ENCODE assay signal across 1 cellular context in genomic region chr1:67688526-67689219, GRCh38.
A peak's percentile ranks its signal among the peaks of the same experiment; 100 is the strongest.
TF ChIP-seq lines count a peak whose summit lies in the region.

No MANE protein-coding gene starts in this region.

TF ChIP-seq in HepG2, 621 proteins besides CTCF, POLR2A, EP300 and RAD21 (continued from another document and continues in another):
- TF ChIP-seq ZBTB43 (CRISPR knock-in tag; conservative IDR thresholded peaks at IDR 0.05) (0 out of 2 replicates have a peak, but pooled peaks have one; percentile 42), TFE3 (CRISPR knock-in tag; IDR thresholded peaks at IDR 0.05) (no peak), MBD4 (IDR thresholded peaks at IDR 0.05; ENCODE audit: borderline replicate concordance, low read length) (peak; percentile 59; the same call in 1 of the 2 replicates), BHLHE40 (IDR thresholded peaks at IDR 0.05; ENCODE audit: low read length) (no peak), ZNF543 (CRISPR knock-in tag; IDR thresholded peaks at IDR 0.05) (no peak), KDM2A (CRISPR knock-in tag; IDR thresholded peaks at IDR 0.05; ENCODE audit: borderline replicate concordance, low read depth) (no peak), EZH2 (conservative IDR thresholded peaks at IDR 0.05; ENCODE audit: low read depth, low read length) (no peak), SP4 (CRISPR knock-in tag; IDR thresholded peaks at IDR 0.05) (no peak), YEATS2 (CRISPR knock-in tag; IDR thresholded peaks at IDR 0.05; ENCODE audit: borderline replicate concordance) (no peak), TSC22D2 (CRISPR knock-in tag; IDR thresholded peaks at IDR 0.05; ENCODE audit: borderline replicate concordance) (no peak), ZBTB3 (CRISPR knock-in tag; IDR thresholded peaks at IDR 0.05; ENCODE audit: borderline replicate concordance, low read depth) (no peak), FOXC1 (CRISPR knock-in tag; IDR thresholded peaks at IDR 0.05; ENCODE audit: borderline replicate concordance) (no peak), DDIT3 (CRISPR knock-in tag; IDR thresholded peaks at IDR 0.05) (no peak), STAG1 (CRISPR knock-in tag; IDR thresholded peaks at IDR 0.05) (no peak), JUNB (CRISPR knock-in tag; IDR thresholded peaks at IDR 0.05; ENCODE audit: borderline replicate concordance) (no peak), RXRA (CRISPR knock-in tag; IDR thresholded peaks at IDR 0.05) (no peak), SALL1 (CRISPR knock-in tag; IDR thresholded peaks at IDR 0.05) (peak; percentile 28; the same call in 1 of the 2 replicates), ATRX (CRISPR knock-in tag; IDR thresholded peaks at IDR 0.05; ENCODE audit: borderline replicate concordance) (no peak), GATAD1 (CRISPR knock-in tag; IDR thresholded peaks at IDR 0.05) (no peak), GATA4 (IDR thresholded peaks at IDR 0.05; ENCODE audit: borderline replicate concordance, low read depth) (no peak), ZNF207 (IDR thresholded peaks at IDR 0.05; ENCODE audit: borderline replicate concordance) (no peak), ZNF550 (CRISPR knock-in tag; IDR thresholded peaks at IDR 0.05; ENCODE audit: borderline replicate concordance) (no peak), ZNF552 (CRISPR knock-in tag; IDR thresholded peaks at IDR 0.05; ENCODE audit: borderline replicate concordance) (no peak), RBFOX2 (IDR thresholded peaks at IDR 0.05; ENCODE audit: low read depth, low read length) (peak; percentile 92), ZNF431 (CRISPR knock-in tag; IDR thresholded peaks at IDR 0.05; ENCODE audit: borderline replicate concordance, low read depth) (no peak), ZNF331 (CRISPR knock-in tag; IDR thresholded peaks at IDR 0.05) (no peak), SIN3A (IDR thresholded peaks at IDR 0.05; ENCODE audit: borderline replicate concordance, low read depth, low read length) (no peak), CREB1 (IDR thresholded peaks at IDR 0.05) (no peak), CREB1 (CRISPR knock-in tag; IDR thresholded peaks at IDR 0.05) (no peak), GABPA (IDR thresholded peaks at IDR 0.05; ENCODE audit: low read depth, low read length) (no peak), GABPA (CRISPR knock-in tag; IDR thresholded peaks at IDR 0.05; ENCODE audit: low read depth) (0 out of 2 replicates have a peak, but pooled peaks have one; percentile 18), CAMTA2 (CRISPR knock-in tag; IDR thresholded peaks at IDR 0.05; ENCODE audit: borderline replicate concordance) (no peak), ZKSCAN8 (CRISPR knock-in tag; IDR thresholded peaks at IDR 0.05; ENCODE audit: borderline replicate concordance) (no peak), ZNF614 (CRISPR knock-in tag; IDR thresholded peaks at IDR 0.05; ENCODE audit: borderline replicate concordance) (no peak), FOSL2 (CRISPR knock-in tag; IDR thresholded peaks at IDR 0.05) (peak; percentile 12; the same call in 1 of the 2 replicates), HNF1B (CRISPR knock-in tag; IDR thresholded peaks at IDR 0.05) (0 out of 2 replicates have a peak, but pooled peaks have one; percentile 19), SOX13 (IDR thresholded peaks at IDR 0.05) (no peak), SOX13 (CRISPR knock-in tag; conservative IDR thresholded peaks at IDR 0.05 in 1 of 2, IDR thresholded peaks at IDR 0.05 in 1 of 2) (peak in 1 of 2 experiments; percentile 99; a peak in 2 of 4 replicates)
- TF ChIP-seq, protein P1, sequence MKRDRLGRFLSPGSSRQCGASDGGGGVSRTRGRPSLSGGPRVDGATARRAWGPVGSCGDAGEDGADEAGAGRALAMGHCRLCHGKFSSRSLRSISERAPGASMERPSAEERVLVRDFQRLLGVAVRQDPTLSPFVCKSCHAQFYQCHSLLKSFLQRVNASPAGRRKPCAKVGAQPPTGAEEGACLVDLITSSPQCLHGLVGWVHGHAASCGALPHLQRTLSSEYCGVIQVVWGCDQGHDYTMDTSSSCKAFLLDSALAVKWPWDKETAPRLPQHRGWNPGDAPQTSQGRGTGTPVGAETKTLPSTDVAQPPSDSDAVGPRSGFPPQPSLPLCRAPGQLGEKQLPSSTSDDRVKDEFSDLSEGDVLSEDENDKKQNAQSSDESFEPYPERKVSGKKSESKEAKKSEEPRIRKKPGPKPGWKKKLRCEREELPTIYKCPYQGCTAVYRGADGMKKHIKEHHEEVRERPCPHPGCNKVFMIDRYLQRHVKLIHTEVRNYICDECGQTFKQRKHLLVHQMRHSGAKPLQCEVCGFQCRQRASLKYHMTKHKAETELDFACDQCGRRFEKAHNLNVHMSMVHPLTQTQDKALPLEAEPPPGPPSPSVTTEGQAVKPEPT (CRISPR knock-in tag; IDR thresholded peaks at IDR 0.05; ENCODE audit: low read depth): no peak
- TF ChIP-seq, protein P2, sequence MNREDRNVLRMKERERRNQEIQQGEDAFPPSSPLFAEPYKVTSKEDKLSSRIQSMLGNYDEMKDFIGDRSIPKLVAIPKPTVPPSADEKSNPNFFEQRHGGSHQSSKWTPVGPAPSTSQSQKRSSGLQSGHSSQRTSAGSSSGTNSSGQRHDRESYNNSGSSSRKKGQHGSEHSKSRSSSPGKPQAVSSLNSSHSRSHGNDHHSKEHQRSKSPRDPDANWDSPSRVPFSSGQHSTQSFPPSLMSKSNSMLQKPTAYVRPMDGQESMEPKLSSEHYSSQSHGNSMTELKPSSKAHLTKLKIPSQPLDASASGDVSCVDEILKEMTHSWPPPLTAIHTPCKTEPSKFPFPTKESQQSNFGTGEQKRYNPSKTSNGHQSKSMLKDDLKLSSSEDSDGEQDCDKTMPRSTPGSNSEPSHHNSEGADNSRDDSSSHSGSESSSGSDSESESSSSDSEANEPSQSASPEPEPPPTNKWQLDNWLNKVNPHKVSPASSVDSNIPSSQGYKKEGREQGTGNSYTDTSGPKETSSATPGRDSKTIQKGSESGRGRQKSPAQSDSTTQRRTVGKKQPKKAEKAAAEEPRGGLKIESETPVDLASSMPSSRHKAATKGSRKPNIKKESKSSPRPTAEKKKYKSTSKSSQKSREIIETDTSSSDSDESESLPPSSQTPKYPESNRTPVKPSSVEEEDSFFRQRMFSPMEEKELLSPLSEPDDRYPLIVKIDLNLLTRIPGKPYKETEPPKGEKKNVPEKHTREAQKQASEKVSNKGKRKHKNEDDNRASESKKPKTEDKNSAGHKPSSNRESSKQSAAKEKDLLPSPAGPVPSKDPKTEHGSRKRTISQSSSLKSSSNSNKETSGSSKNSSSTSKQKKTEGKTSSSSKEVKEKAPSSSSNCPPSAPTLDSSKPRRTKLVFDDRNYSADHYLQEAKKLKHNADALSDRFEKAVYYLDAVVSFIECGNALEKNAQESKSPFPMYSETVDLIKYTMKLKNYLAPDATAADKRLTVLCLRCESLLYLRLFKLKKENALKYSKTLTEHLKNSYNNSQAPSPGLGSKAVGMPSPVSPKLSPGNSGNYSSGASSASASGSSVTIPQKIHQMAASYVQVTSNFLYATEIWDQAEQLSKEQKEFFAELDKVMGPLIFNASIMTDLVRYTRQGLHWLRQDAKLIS (CRISPR knock-in tag; IDR thresholded peaks at IDR 0.05): 0 out of 2 replicates have a peak, but pooled peaks have one; percentile 51
- TF ChIP-seq, protein P3, sequence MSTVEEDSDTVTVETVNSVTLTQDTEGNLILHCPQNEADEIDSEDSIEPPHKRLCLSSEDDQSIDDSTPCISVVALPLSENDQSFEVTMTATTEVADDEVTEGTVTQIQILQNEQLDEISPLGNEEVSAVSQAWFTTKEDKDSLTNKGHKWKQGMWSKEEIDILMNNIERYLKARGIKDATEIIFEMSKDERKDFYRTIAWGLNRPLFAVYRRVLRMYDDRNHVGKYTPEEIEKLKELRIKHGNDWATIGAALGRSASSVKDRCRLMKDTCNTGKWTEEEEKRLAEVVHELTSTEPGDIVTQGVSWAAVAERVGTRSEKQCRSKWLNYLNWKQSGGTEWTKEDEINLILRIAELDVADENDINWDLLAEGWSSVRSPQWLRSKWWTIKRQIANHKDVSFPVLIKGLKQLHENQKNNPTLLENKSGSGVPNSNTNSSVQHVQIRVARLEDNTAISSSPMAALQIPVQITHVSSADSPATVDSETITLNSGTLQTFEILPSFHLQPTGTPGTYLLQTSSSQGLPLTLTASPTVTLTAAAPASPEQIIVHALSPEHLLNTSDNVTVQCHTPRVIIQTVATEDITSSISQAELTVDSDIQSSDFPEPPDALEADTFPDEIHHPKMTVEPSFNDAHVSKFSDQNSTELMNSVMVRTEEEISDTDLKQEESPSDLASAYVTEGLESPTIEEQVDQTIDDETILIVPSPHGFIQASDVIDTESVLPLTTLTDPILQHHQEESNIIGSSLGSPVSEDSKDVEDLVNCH (CRISPR knock-in tag; IDR thresholded peaks at IDR 0.05): no peak
- TF ChIP-seq, protein P4, sequence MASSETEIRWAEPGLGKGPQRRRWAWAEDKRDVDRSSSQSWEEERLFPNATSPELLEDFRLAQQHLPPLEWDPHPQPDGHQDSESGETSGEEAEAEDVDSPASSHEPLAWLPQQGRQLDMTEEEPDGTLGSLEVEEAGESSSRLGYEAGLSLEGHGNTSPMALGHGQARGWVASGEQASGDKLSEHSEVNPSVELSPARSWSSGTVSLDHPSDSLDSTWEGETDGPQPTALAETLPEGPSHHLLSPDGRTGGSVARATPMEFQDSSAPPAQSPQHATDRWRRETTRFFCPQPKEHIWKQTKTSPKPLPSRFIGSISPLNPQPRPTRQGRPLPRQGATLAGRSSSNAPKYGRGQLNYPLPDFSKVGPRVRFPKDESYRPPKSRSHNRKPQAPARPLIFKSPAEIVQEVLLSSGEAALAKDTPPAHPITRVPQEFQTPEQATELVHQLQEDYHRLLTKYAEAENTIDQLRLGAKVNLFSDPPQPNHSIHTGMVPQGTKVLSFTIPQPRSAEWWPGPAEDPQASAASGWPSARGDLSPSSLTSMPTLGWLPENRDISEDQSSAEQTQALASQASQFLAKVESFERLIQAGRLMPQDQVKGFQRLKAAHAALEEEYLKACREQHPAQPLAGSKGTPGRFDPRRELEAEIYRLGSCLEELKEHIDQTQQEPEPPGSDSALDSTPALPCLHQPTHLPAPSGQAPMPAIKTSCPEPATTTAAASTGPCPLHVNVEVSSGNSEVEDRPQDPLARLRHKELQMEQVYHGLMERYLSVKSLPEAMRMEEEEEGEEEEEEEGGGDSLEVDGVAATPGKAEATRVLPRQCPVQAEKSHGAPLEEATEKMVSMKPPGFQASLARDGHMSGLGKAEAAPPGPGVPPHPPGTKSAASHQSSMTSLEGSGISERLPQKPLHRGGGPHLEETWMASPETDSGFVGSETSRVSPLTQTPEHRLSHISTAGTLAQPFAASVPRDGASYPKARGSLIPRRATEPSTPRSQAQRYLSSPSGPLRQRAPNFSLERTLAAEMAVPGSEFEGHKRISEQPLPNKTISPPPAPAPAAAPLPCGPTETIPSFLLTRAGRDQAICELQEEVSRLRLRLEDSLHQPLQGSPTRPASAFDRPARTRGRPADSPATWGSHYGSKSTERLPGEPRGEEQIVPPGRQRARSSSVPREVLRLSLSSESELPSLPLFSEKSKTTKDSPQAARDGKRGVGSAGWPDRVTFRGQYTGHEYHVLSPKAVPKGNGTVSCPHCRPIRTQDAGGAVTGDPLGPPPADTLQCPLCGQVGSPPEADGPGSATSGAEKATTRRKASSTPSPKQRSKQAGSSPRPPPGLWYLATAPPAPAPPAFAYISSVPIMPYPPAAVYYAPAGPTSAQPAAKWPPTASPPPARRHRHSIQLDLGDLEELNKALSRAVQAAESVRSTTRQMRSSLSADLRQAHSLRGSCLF (CRISPR knock-in tag; IDR thresholded peaks at IDR 0.05; ENCODE audit: borderline replicate concordance): no peak
- TF ChIP-seq, protein P5, sequence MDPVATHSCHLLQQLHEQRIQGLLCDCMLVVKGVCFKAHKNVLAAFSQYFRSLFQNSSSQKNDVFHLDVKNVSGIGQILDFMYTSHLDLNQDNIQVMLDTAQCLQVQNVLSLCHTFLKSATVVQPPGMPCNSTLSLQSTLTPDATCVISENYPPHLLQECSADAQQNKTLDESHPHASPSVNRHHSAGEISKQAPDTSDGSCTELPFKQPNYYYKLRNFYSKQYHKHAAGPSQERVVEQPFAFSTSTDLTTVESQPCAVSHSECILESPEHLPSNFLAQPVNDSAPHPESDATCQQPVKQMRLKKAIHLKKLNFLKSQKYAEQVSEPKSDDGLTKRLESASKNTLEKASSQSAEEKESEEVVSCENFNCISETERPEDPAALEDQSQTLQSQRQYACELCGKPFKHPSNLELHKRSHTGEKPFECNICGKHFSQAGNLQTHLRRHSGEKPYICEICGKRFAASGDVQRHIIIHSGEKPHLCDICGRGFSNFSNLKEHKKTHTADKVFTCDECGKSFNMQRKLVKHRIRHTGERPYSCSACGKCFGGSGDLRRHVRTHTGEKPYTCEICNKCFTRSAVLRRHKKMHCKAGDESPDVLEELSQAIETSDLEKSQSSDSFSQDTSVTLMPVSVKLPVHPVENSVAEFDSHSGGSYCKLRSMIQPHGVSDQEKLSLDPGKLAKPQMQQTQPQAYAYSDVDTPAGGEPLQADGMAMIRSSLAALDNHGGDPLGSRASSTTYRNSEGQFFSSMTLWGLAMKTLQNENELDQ (CRISPR knock-in tag; IDR thresholded peaks at IDR 0.05; ENCODE audit: borderline replicate concordance): no peak
